In the genomic region with DNA sequence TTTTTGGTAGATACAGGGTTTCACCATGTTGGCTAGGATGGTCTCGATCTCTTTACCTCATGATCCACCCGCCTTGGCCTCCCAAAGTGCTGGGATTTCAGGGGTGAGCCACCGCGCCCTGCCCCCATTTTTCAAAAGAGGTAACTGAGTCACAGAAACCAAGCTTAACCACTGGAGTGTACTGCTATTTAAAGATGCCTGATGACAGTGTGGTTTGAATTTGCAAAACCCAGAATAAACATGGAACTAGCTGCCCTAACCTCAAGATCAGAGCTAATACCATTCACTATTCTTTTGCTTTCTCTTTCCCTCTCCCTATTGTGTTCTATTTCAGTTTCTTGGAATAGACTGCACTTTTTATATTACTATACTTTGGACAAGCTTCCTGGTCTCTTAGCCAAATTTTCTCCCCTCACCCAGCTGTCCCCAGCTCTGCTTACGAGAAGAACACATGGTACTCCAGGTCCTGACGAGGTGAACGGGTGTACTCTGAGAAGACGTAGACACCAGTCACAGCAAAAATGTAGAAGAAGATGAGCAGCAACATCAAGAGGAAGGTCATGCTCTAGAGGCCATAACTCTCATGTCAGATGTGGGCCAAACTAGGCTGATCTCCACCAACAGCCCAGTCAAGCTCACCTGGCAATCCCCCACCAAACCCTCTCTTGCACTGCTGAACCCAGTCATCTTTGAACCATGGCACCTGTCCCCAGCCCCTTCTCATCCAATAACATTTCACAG, we compare ENCODE assay signal across 10 cellular contexts. TPM values are rescaled to one million over a fixed set of nuclear protein-coding genes. Genes with fewer than 3 reads are reported as not detected.
A peak's percentile ranks its signal among the peaks of the same experiment; 100 is the strongest.
DNase-seq lines count a peak whose midpoint lies in the region; ATAC-seq, FAIRE-seq and TF ChIP-seq lines count a peak whose summit lies in the region.
"Not testable (repeated sequence)": the region's sequence is repeated elsewhere in the genome, so short reads cannot be mapped to it uniquely, and the experiment has no call there.
"Had no signal": no experiment of that assay in that cellular context is flagged by ENCODE, and none has a peak within 500 bp of the region (broad histone marks: within the 10 kb centered on the region; RNA-seq: fewer than 3 reads in every experiment).

No MANE protein-coding gene starts in this region.

- FAIRE-seq in GM12891 (lab: Jason Lieb, UNC): peak; percentile 31

- H3K4me3 Mint-ChIP-seq in activated CD8-positive, alpha-beta T cell treated with anti-CD3 and anti-CD28 coated beads, Interleukin-2, amount 10 ng/mL, durations not matched to agents 7 days and 5 days: not testable (repeated sequence)

- CTCF ChIA-PET in activated CD8-positive, alpha-beta T cell treated with anti-CD3 and anti-CD28 coated beads, Interleukin-2, amount 10 ng/mL, durations not matched to agents 7 days and 5 days (lab: Charles Lee): not testable (repeated sequence)

- H3K4me1 Mint-ChIP-seq in activated CD8-positive, alpha-beta T cell treated with anti-CD3 and anti-CD28 coated beads, Interleukin-2, amount 10 ng/mL, durations not matched to agents 7 days and 5 days (ENCODE audit: low read depth): not testable (repeated sequence)

- TF ChIP-seq POLR2A in GM12891 (IDR thresholded peaks at IDR 0.05; ENCODE audit: low read depth, low read length): not testable (repeated sequence)

- H3K9me3 Mint-ChIP-seq in activated CD8-positive, alpha-beta T cell treated with anti-CD3 and anti-CD28 coated beads, Interleukin-2, amount 10 ng/mL, durations not matched to agents 7 days and 5 days (ENCODE audit: insufficient read depth): not testable (repeated sequence)

- ATAC-seq in GM19023 (IDR thresholded peaks at IDR 0.05; ENCODE audit: unreplicated experiment) (peak; percentile 58), GM21576 (IDR thresholded peaks at IDR 0.05; ENCODE audit: unreplicated experiment) (peak; percentile 62), HG02885 (IDR thresholded peaks at IDR 0.05; ENCODE audit: poor library complexity, unreplicated experiment) (peak; percentile 72), HG03442 (IDR thresholded peaks at IDR 0.05; ENCODE audit: unreplicated experiment) (peak; percentile 57)
- peak; percentile 30 for ATAC-seq in activated CD8-positive, alpha-beta T cell treated with anti-CD3 and anti-CD28 coated beads, Interleukin-2, amount 10 ng/mL, durations not matched to agents 7 days and 5 days

- DNase-seq in GM12891 (ENCODE audit: insufficient read length, low spot score); activated CD8-positive, alpha-beta T cell treated with anti-CD3 and anti-CD28 coated beads, Interleukin-2, amount 10 ng/mL, durations not matched to agents 7 days and 5 days: not testable (repeated sequence)
- DNase-seq in myocyte (ENCODE audit: low read depth): peak; percentile 44

- not testable (repeated sequence) for H3K36me3 Mint-ChIP-seq in activated CD8-positive, alpha-beta T cell treated with anti-CD3 and anti-CD28 coated beads, Interleukin-2, amount 10 ng/mL, durations not matched to agents 7 days and 5 days (ENCODE audit: low read depth)

- not testable (repeated sequence) for H3K27me3 Mint-ChIP-seq in activated CD8-positive, alpha-beta T cell treated with anti-CD3 and anti-CD28 coated beads, Interleukin-2, amount 10 ng/mL, durations not matched to agents 7 days and 5 days (ENCODE audit: low read depth)

- H3K27ac Mint-ChIP-seq in activated CD8-positive, alpha-beta T cell treated with anti-CD3 and anti-CD28 coated beads, Interleukin-2, amount 10 ng/mL, durations not matched to agents 7 days and 5 days: not testable (repeated sequence)

- POLR2A ChIA-PET in activated CD8-positive, alpha-beta T cell treated with anti-CD3 and anti-CD28 coated beads, Interleukin-2, amount 10 ng/mL, durations not matched to agents 7 days and 5 days (lab: Charles Lee): not testable (repeated sequence)

RNA-seq across cellular contexts. Expression of a gene that starts 10.0 kb away (rescaled TPM):
- polyA plus RNA-seq in GM12891 (2012; ENCODE audit: low read depth, missing spikeins): 2.8 TPM
- 1 to 10 TPM; 6.0 to 9.1 TPM for total RNA-seq in activated CD8-positive, alpha-beta T cell treated with anti-CD3 and anti-CD28 coated beads, Interleukin-2, amount 10 ng/mL, durations not matched to agents 7 days and 5 days
- total RNA-seq in myocyte: 0.16 and 0.62 TPM in 2 replicates
- polyA plus RNA-seq in myocyte (2012): 3.3 TPM
- total RNA-seq: G401 had no signal

RNA-seq across cellular contexts. Expression of a gene that starts 20.0 kb away (rescaled TPM):
- 0.24 TPM for polyA plus RNA-seq in GM12891 (2012; ENCODE audit: low read depth, missing spikeins)
- total RNA-seq in activated CD8-positive, alpha-beta T cell treated with anti-CD3 and anti-CD28 coated beads, Interleukin-2, amount 10 ng/mL, durations not matched to agents 7 days and 5 days: under 1 TPM; 0.40 to 0.52 TPM
- 0.08 TPM in 1 of 2 replicates, not detected in the other for total RNA-seq in myocyte
- 0.42 TPM for polyA plus RNA-seq in myocyte (2012)
- total RNA-seq: G401, HFFc6, Right ventricle myocardium superior had no signal

RNA-seq across cellular contexts. Expression of a gene that starts 44.8 kb away (rescaled TPM):
- not detected for polyA plus RNA-seq in GM12891 (2012; ENCODE audit: low read depth, missing spikeins)
- total RNA-seq in activated CD8-positive, alpha-beta T cell treated with anti-CD3 and anti-CD28 coated beads, Interleukin-2, amount 10 ng/mL, durations not matched to agents 7 days and 5 days: not detected
- total RNA-seq in myocyte: not detected in 2 replicates
- not detected for polyA plus RNA-seq in myocyte (2012)
- total RNA-seq: HFFc6 had no signal

RNA-seq across cellular contexts. Expression of a gene that starts 48.6 kb away (rescaled TPM):
- polyA plus RNA-seq in GM12891 (2012; ENCODE audit: low read depth, missing spikeins): 12.6 TPM
- total RNA-seq in activated CD8-positive, alpha-beta T cell treated with anti-CD3 and anti-CD28 coated beads, Interleukin-2, amount 10 ng/mL, durations not matched to agents 7 days and 5 days: 10 to 100 TPM; 42.5 to 48.3 TPM
- 9.9 and 10.5 TPM in 2 replicates for total RNA-seq in myocyte
- polyA plus RNA-seq in myocyte (2012): 24.4 TPM

RNA-seq across cellular contexts. Expression of a gene that starts 55.0 kb away (rescaled TPM):
- 0.05 TPM for polyA plus RNA-seq in GM12891 (2012; ENCODE audit: low read depth, missing spikeins)
- total RNA-seq in activated CD8-positive, alpha-beta T cell treated with anti-CD3 and anti-CD28 coated beads, Interleukin-2, amount 10 ng/mL, durations not matched to agents 7 days and 5 days: not detected
- not detected in 2 replicates for total RNA-seq in myocyte
- polyA plus RNA-seq in myocyte (2012): not detected
- total RNA-seq: HFFc6, Right ventricle myocardium superior had no signal
